Comparison of ENCODE assay signal across 18 cellular contexts in genomic region chr17:73630531-73630930, GRCh38. TPM values are rescaled to one million over a fixed set of nuclear protein-coding genes. Genes with fewer than 3 reads are reported as not detected.
"Had no signal": no experiment of that assay in that cellular context is flagged by ENCODE, and none has a peak within 500 bp of the region (broad histone marks: within the 10 kb centered on the region; RNA-seq: fewer than 3 reads in every experiment).

No MANE protein-coding gene starts in this region.

- H3K4me3 ChIP-seq: lower lobe of right lung, right lobe of liver, thyroid gland, uterus had no signal

- H3K27me3 Mint-ChIP-seq: activated naive CD8-positive, alpha-beta T cell; stimulated activated naive B cell treated with anti-CD40 and anti-IgM and Interleukin-4, amounts not matched to agents 10 μg/mL and 1 μg/mL and 100 μg/mL, for 72 hours had no signal

- H3K4me1 ChIP-seq: lower lobe of right lung, right lobe of liver, uterus had no signal

- H3K27me3 ChIP-seq: right lobe of liver, thyroid gland, uterus had no signal

- H3K27ac Mint-ChIP-seq: activated naive CD8-positive, alpha-beta T cell; dendritic cell treated with granulocyte-macrophage colony-stimulating factor and Interleukin-4, amounts not matched to agents 40 ng/mL and 50 ng/mL, for 4 days; mesothelial cell of epicardium had no signal

- H3K27ac ChIP-seq: lower lobe of right lung, right lobe of liver, thyroid gland, uterus, VCaP had no signal

- H3K4me3 Mint-ChIP-seq: activated naive CD8-positive, alpha-beta T cell; dendritic cell treated with granulocyte-macrophage colony-stimulating factor and Interleukin-4, amounts not matched to agents 40 ng/mL and 50 ng/mL, for 4 days; mesothelial cell of epicardium; nephron progenitor cell; stimulated activated naive B cell treated with anti-CD40 and anti-IgM and Interleukin-4, amounts not matched to agents 10 μg/mL and 1 μg/mL and 100 μg/mL, for 72 hours had no signal

- H3K36me3 Mint-ChIP-seq: activated naive CD8-positive, alpha-beta T cell; mesothelial cell of epicardium; stimulated activated naive B cell treated with anti-CD40 and anti-IgM and Interleukin-4, amounts not matched to agents 10 μg/mL and 1 μg/mL and 100 μg/mL, for 72 hours had no signal

- H3K9me3 Mint-ChIP-seq: dendritic cell treated with granulocyte-macrophage colony-stimulating factor and Interleukin-4, amounts not matched to agents 40 ng/mL and 50 ng/mL, for 4 days; mesothelial cell of epicardium; nephron progenitor cell; stimulated activated naive B cell treated with anti-CD40 and anti-IgM and Interleukin-4, amounts not matched to agents 10 μg/mL and 1 μg/mL and 100 μg/mL, for 72 hours had no signal

- H3K36me3 ChIP-seq: lower lobe of right lung, right lobe of liver, thyroid gland, uterus had no signal

- H3K9me3 ChIP-seq: lower lobe of right lung, right lobe of liver, thyroid gland, uterus had no signal

- DNase-seq: activated CD4-positive, alpha-beta T cell treated with anti-CD3 and anti-CD28 coated beads for 1 hour; activated CD4-positive, alpha-beta T cell treated with anti-CD3 and anti-CD28 coated beads, Interleukin-2, amount 50 U/mL, for 4 hours; activated gamma-delta T cell treated with Interleukin-2 at 50 U/mL for 16 hours; cerebellar nuclear complex; effector CD8-positive, alpha-beta T cell; lower lobe of right lung; nephron progenitor cell; stimulated activated naive B cell treated with anti-CD40 and anti-IgM and Interleukin-4, amounts not matched to agents 10 μg/mL and 1 μg/mL and 100 μg/mL, for 72 hours; SW 1271; T-helper 2 cell; thyroid gland; uterus had no signal

RNA-seq across cellular contexts. Expression of gene SDK2, which starts 13.7 kb away (rescaled TPM):
- total RNA-seq: myocyte had no signal
